Comparison of ENCODE assay signal across 1 cellular context in the genomic region with DNA sequence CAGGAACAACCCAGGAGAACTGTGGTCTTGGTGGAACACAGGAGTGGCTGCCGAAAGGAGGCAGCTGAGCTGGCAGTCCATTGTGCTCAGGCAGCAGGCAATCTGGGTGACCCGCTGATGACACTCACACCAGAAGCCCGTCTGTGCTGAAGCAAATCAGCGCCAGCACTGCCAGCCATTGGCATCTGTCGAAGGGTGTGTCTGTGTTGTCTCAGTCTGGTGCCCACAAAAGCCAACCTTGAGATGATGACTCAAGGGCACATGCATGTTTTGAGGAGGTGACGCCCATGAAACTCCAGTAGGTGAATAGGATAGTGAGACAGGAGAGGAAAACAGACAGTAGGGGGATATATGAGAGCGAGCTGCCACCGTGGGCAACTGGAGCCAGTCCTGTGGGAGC.
TF ChIP-seq lines count a peak whose summit lies in the region.

No MANE protein-coding gene starts in this region.

TF ChIP-seq in HEK293T, 16 proteins besides CTCF, POLR2A, EP300 and RAD21 (continued from another document):
- TF ChIP-seq BHLHE40 (IDR thresholded peaks at IDR 0.05; ENCODE audit: borderline replicate concordance): no peak
- TF ChIP-seq L3MBTL2 (conservative IDR thresholded peaks at IDR 0.05): no peak
- no peak for TF ChIP-seq TARDBP (IDR thresholded peaks at IDR 0.05)
- no peak for TF ChIP-seq ZNF384 (IDR thresholded peaks at IDR 0.05)
- TF ChIP-seq SP1 (IDR thresholded peaks at IDR 0.05): no peak
- no peak for TF ChIP-seq FOXA1 (IDR thresholded peaks at IDR 0.05)
- no peak for TF ChIP-seq HDGF (IDR thresholded peaks at IDR 0.05; ENCODE audit: borderline replicate concordance)
